Comparison of ENCODE assay signal across 8 cellular contexts in genomic region chr17:18569359-18569924, GRCh38.
DNase-seq lines count a peak whose midpoint lies in the region; ATAC-seq and TF ChIP-seq lines count a peak whose summit lies in the region.
"Not testable (repeated sequence)": the region's sequence is repeated elsewhere in the genome, so short reads cannot be mapped to it uniquely, and the experiment has no call there.

No MANE protein-coding gene starts in this region.

- not testable (repeated sequence) for H3K9me2 ChIP-seq in Karpas-422 (replicated peaks; ENCODE audit: insufficient read depth, low read length)

- peak overlapping the region; percentile 46 for H3K4me2 ChIP-seq in Karpas-422 (ENCODE audit: low read depth, low read length, poor library complexity, severe bottlenecking)

- H3K9me3 ChIP-seq in Karpas-422 (ENCODE audit: low read length); gastroesophageal sphincter; left lung: not testable (repeated sequence)

- in situ Hi-C loops in brain microvascular endothelial cell (cut with HindIII; ENCODE audit: low pct_ligation_motif_present, low sequenced_read_pairs) = not testable (repeated sequence)

- TF ChIP-seq EP300 in gastroesophageal sphincter (IDR thresholded peaks at IDR 0.05) = not testable (repeated sequence)

- not testable (repeated sequence) for H3K36me3 ChIP-seq in Karpas-422 (ENCODE audit: insufficient read depth, low read length); brain microvascular endothelial cell (replicated peaks); gastroesophageal sphincter; left lung

- WGBS in gastroesophageal sphincter (ENCODE audit: low coverage in 1 of 2), 2 donors = 0% methylated on average over 1 to 5 of the region's 10 CpGs

- not testable (repeated sequence) for H3K27ac ChIP-seq in Karpas-422 (ENCODE audit: low read length); brain microvascular endothelial cell; left lung
- H3K27ac ChIP-seq in gastroesophageal sphincter = peak overlapping the region in 1 of 4 donors; percentile 49

- intact Hi-C loops in left lung (cut with DNase I) = not testable (repeated sequence)

- not testable (repeated sequence) for H4K20me1 ChIP-seq in Karpas-422 (ENCODE audit: insufficient read depth, low read depth, low read length)

- H3K9ac ChIP-seq in Karpas-422 (ENCODE audit: low read length) = not testable (repeated sequence)

- TF ChIP-seq POLR2A in gastroesophageal sphincter (IDR thresholded peaks at IDR 0.05) = not testable (repeated sequence)

- TF ChIP-seq CTCF in GM10248 (IDR thresholded peaks at IDR 0.05; ENCODE audit: control extremely low read depth, extremely low read depth, low read depth, missing control alignments); brain microvascular endothelial cell (IDR thresholded peaks at IDR 0.05; ENCODE audit: low read depth, low read length, missing control alignments); gastroesophageal sphincter (IDR thresholded peaks at IDR 0.05); left lung (IDR thresholded peaks at IDR 0.05): not testable (repeated sequence)

- DNase-seq in A172 (ENCODE audit: low spot score) = peak; percentile 8
- peak; percentile 1 for DNase-seq in GM10248 (ENCODE audit: extremely low spot score)
- peak; percentile 45 for DNase-seq in Karpas-422
- DNase-seq in OCI-M1 (lab: John Stamatoyannopoulos, UW) = peak; percentile 4
- not testable (repeated sequence) for DNase-seq in brain microvascular endothelial cell, left lung
- DNase-seq in renal cortical epithelial cell (ENCODE audit: low read depth) = peak; percentile 60

- H3K79me2 ChIP-seq in Karpas-422 (ENCODE audit: low read length) = not testable (repeated sequence)

- peak; percentile 57 for ATAC-seq in gastroesophageal sphincter
- peak; percentile 96 for ATAC-seq in left lung

- POLR2A ChIA-PET in GM10248 (lab: Yijun Ruan, JAX) = not testable (repeated sequence)

- not testable (repeated sequence) for H3K4me1 ChIP-seq in Karpas-422 (ENCODE audit: low read length); left lung
- H3K4me1 ChIP-seq in gastroesophageal sphincter = peaks cover 0 to 18% (median 0%) of the 10 kb centered on the region in 3 donors

- not testable (repeated sequence) for H2AFZ ChIP-seq in Karpas-422 (ENCODE audit: low read length)

- not testable (repeated sequence) for H3K27me3 ChIP-seq in Karpas-422 (ENCODE audit: low read length); brain microvascular endothelial cell (replicated peaks); gastroesophageal sphincter; left lung

- CTCF ChIA-PET in GM10248 (lab: Yijun Ruan, JAX) = not testable (repeated sequence)

- H3K4me3 ChIP-seq in Karpas-422 (ENCODE audit: low read length); gastroesophageal sphincter; left lung: not testable (repeated sequence)
- peak overlapping the region; percentile 20 for H3K4me3 ChIP-seq in brain microvascular endothelial cell (ENCODE audit: low read depth, low read length)
